Comparison of ENCODE assay signal across 19 cellular contexts in the genomic region with DNA sequence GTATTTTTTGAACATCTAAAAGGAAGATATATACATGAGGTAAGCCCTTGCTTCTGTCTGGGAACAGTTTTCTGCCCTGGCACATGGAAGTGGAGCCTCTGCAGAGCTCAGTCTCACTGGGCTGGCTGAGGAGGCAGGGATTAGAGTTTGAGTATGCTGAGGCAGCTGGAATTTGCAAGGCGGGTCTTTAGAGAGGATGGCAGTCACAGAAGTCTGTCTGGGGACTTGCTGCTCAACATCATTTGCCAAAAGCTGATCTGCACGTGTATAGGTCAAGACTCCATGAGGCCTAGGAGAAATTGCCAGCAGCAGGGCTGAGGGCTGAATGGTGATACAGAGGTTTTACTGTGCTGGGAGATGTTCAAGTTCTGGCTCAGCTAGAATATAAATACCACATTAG.
"Had no signal": no experiment of that assay in that cellular context is flagged by ENCODE, and none has a peak within 500 bp of the region (broad histone marks: within the 10 kb centered on the region; RNA-seq: fewer than 3 reads in every experiment).

No MANE protein-coding gene starts in this region.

- H3K4me3 ChIP-seq: cardiac muscle cell, hepatocyte, lower lobe of right lung, thoracic aorta, upper lobe of left lung had no signal

- H3K9me3 ChIP-seq: lower lobe of right lung, thoracic aorta, upper lobe of left lung had no signal

- H3K36me3 ChIP-seq: cardiac muscle cell, lower lobe of right lung, thoracic aorta, upper lobe of left lung had no signal

- H3K79me2 ChIP-seq: hepatocyte had no signal

- H3K4me1 ChIP-seq: lower lobe of right lung, upper lobe of left lung had no signal

- H3K4me2 ChIP-seq: hepatocyte had no signal

- H2AFZ ChIP-seq: hepatocyte had no signal

- FAIRE-seq: islet of Langerhans, small intestine had no signal

- ATAC-seq: left colon; lower lobe of right lung; stimulated activated naive CD8-positive, alpha-beta T cell treated with anti-CD3 and anti-CD28 coated beads, Interleukin-15, amount 100 ng/mL, for 72 hours; T-cell had no signal

- H3K27ac ChIP-seq: cardiac muscle cell, hepatocyte, lower lobe of right lung, thoracic aorta, upper lobe of left lung had no signal

- H3K27me3 ChIP-seq: cardiac muscle cell, hepatocyte, upper lobe of left lung had no signal

- DNase-seq: activated B cell treated with CpG ODN at 0.5 μM for 24 hours; activated CD4-positive, alpha-beta memory T cell treated with anti-CD3 and anti-CD28 coated beads for 36 hours; activated CD4-positive, alpha-beta T cell treated with anti-CD3 and anti-CD28 coated beads for 4 hours; activated T-cell treated with anti-CD3 and anti-CD28 coated beads for 4 hours; amniotic stem cell; dermis blood vessel endothelial cell; foreskin fibroblast; left colon; lower lobe of right lung; small intestine; stimulated activated CD4-positive, alpha-beta T cell treated with anti-CD3 and anti-CD28 coated beads, Interleukin-15, amount 100 ng/mL, for 24 hours; stimulated activated CD4-positive, alpha-beta T cell treated with anti-CD3 and anti-CD28 coated beads, Interleukin-2, amount 100 ng/mL, for 48 hours; stimulated activated naive CD8-positive, alpha-beta T cell treated with anti-CD3 and anti-CD28 coated beads, Interleukin-15, amount 100 ng/mL, for 72 hours; T-cell; upper lobe of left lung had no signal
